9 cellular contexts compared by ENCODE assay signal in genomic region chr10:97888641-97889262, GRCh38. TPM values are rescaled to one million over a fixed set of nuclear protein-coding genes. Genes with fewer than 3 reads are reported as not detected.
A peak's percentile ranks its signal among the peaks of the same experiment; 100 is the strongest.
DNase-seq lines count a peak whose midpoint lies in the region; ATAC-seq, FAIRE-seq and TF ChIP-seq lines count a peak whose summit lies in the region.
"Had no signal": no experiment of that assay in that cellular context is flagged by ENCODE, and none has a peak within 500 bp of the region (broad histone marks: within the 10 kb centered on the region; RNA-seq: fewer than 3 reads in every experiment).

No MANE protein-coding gene starts in this region.

- no peaks in the 10 kb centered on the region for H3K9me3 ChIP-seq in BE2C
- H3K9me3 ChIP-seq in kidney (ENCODE audit: control insufficient read depth in 1 of 2, low read length in 2 of 2): no peaks in the 10 kb centered on the region

- TF ChIP-seq RAD21 in Ishikawa (IDR thresholded peaks at IDR 0.05; ENCODE audit: low read depth): no peak

- no peak for TF ChIP-seq EP300 in Ishikawa (IDR thresholded peaks at IDR 0.05; ENCODE audit: borderline replicate concordance)

- peak; percentile 31 for DNase-seq in BE2C
- DNase-seq in T1000 (lab: John Stamatoyannopoulos, UW): peak; percentile 78
- DNase-seq in kidney: peak; percentile 94
- no peak for DNase-seq in GM20000 (ENCODE audit: low spot score)
- no peak for DNase-seq in activated gamma-delta T cell (lab: John Stamatoyannopoulos, UW)
- DNase-seq in retina: no peak

- FAIRE-seq in kidney (lab: Jason Lieb, UNC): no peak
- FAIRE-seq: GM18507 had no signal

- H3K4me3 ChIP-seq in BE2C (ENCODE audit: low read depth, low read length) (no peak overlapping the region), kidney (ENCODE audit: low read length in 2 of 2) (no peak overlapping the region)

- no peak for ATAC-seq in GM21786 (IDR thresholded peaks at IDR 0.05; ENCODE audit: unreplicated experiment)

- H3K4me1 ChIP-seq in BE2C (no peaks in the 10 kb centered on the region), kidney (ENCODE audit: control insufficient read depth in 1 of 2, insufficient read depth in 1 of 2, low read depth in 1 of 2, low read length in 2 of 2) (peaks cover 0 to 4% of the 10 kb centered on the region in 2 donors)

- no peaks in the 10 kb centered on the region for H3K27me3 ChIP-seq in BE2C

- H3K27ac ChIP-seq in kidney (ENCODE audit: low read depth in 2 of 2, low read length in 2 of 2): peak overlapping the region in 1 of 2 donors; percentile 60

- H3K9ac ChIP-seq in kidney (ENCODE audit: low read length in 2 of 2): no peak overlapping the region

- intact Hi-C loops in kidney (cut with DNase I): no loop called here

- H3K36me3 ChIP-seq in BE2C (no peaks in the 10 kb centered on the region), kidney (ENCODE audit: control insufficient read depth in 1 of 2, insufficient read depth in 2 of 2, low read length in 2 of 2) (no peaks in the 10 kb centered on the region)

- TF ChIP-seq CTCF in BE2C (IDR thresholded peaks at IDR 0.05; ENCODE audit: low read depth, low read length) (no peak), kidney (IDR thresholded peaks at IDR 0.05; ENCODE audit: borderline replicate concordance, extremely low read depth, insufficient read depth) (no peak), GM20000 (IDR thresholded peaks at IDR 0.05; ENCODE audit: extremely low read depth, missing control alignments) (no peak)

TF ChIP-seq in Ishikawa, 13 proteins besides CTCF, POLR2A, EP300 and RAD21:
- TF ChIP-seq USF1 (IDR thresholded peaks at IDR 0.05): no peak
- peak; percentile 25; the same call in 1 of the 2 replicates for TF ChIP-seq TEAD4 (IDR thresholded peaks at IDR 0.05)
- TF ChIP-seq TCF12 (IDR thresholded peaks at IDR 0.05; ENCODE audit: low read depth): peak; percentile 31; the same call in 1 of the 2 replicates
- no peak for TF ChIP-seq ZBTB7A (IDR thresholded peaks at IDR 0.05; ENCODE audit: low read depth)
- TF ChIP-seq MAX (IDR thresholded peaks at IDR 0.05): no peak
- TF ChIP-seq CEBPB (IDR thresholded peaks at IDR 0.05): no peak

RNA-seq across cellular contexts. Expression of gene GOLGA7B, which starts 39.1 kb away (rescaled TPM):
- polyA plus RNA-seq in BE2C (2012; ENCODE audit: insufficient read depth, insufficient read length, low read depth): 1.2 TPM
- 0.50 TPM for total RNA-seq in kidney
- polyA plus RNA-seq in kidney (ENCODE audit: insufficient read depth, low read depth, low replicate concordance): not detected

Comparison
In these comparisons a context has a peak if more than half of its experiments do, and no peak if none do; other contexts are left out.
1. DNase-seq: peak in BE2C (single experiment), T1000 (single experiment) and kidney (single experiment); none in GM20000 (single experiment), activated gamma-delta T cell (single experiment) and retina (single experiment).